Comparison of ENCODE assay signal across 25 cellular contexts in genomic region chr7:105133986-105134655, GRCh38.
DNase-seq lines count a peak whose midpoint lies in the region; ATAC-seq, FAIRE-seq and TF ChIP-seq lines count a peak whose summit lies in the region.
"Had no signal": no experiment of that assay in that cellular context is flagged by ENCODE, and none has a peak within 500 bp of the region (broad histone marks: within the 10 kb centered on the region; RNA-seq: fewer than 3 reads in every experiment).

No MANE protein-coding gene starts in this region.

- H3K4me1 ChIP-seq in KMS-11 (ENCODE audit: low read depth, poor library complexity, severe bottlenecking) (peaks cover 75% of the 10 kb centered on the region), K562 (replicated peaks in 1 of 2; ENCODE audit: control insufficient read depth in 2 of 2, insufficient read depth in 2 of 2, low read length in 2 of 2) (peaks cover 13 to 34% of the 10 kb centered on the region in 2 experiments), thymus (ENCODE audit: control insufficient read depth, insufficient read depth, low read length) (no peaks in the 10 kb centered on the region)

- peaks cover 0 to 3% (median 0%) of the 10 kb centered on the region in 3 donors for H3K27me3 Mint-ChIP-seq in immature natural killer cell (ENCODE audit: low read depth in 3 of 3)
- H3K27me3 Mint-ChIP-seq in Calu3 (ENCODE audit: unreplicated experiment) = no peaks in the 10 kb centered on the region

- CTCF ChIA-PET in K562 (lab: Yijun Ruan, JAX; ENCODE audit: low intra/inter-chr PET ratio) = no interaction called here
- CTCF ChIA-PET in Calu3 (lab: Charles Lee) = no interaction called here

- H4K20me1 ChIP-seq in KMS-11 (ENCODE audit: insufficient read depth) (no peaks in the 10 kb centered on the region), K562 (replicated peaks; ENCODE audit: control insufficient read depth, insufficient read depth, low read length) (peaks cover 3% of the 10 kb centered on the region; the same call in 1 of the 2 replicates)

- TF ChIP-seq RAD21 in K562 (CRISPR knock-in tag; conservative IDR thresholded peaks at IDR 0.05 in 1 of 2, IDR thresholded peaks at IDR 0.05 in 1 of 2) = no peak

- WGBS in K562 (ENCODE audit: insufficient coverage, low coverage, missing lambda C conversion rate) = 52% methylated on average over 9 of the region's 9 CpGs
- WGBS in thymus = 97% methylated on average over 9 of the region's 9 CpGs

- H3K4me3 ChIP-seq in KMS-11 (IDR thresholded peaks at IDR 0.05; ENCODE audit: insufficient read depth, low read depth, low read length) (no peak overlapping the region), K562 (no peak overlapping the region), thymus (ENCODE audit: low read length) (no peak overlapping the region)
- H3K4me3 ChIP-seq: GM23248, MG63 had no signal

- no peak overlapping the region for H2AFZ ChIP-seq in KMS-11 (ENCODE audit: low read depth)
- H2AFZ ChIP-seq in K562 (ENCODE audit: low read depth, low read length) = no peak overlapping the region
- H2AFZ ChIP-seq: GM23248 had no signal

- peaks cover 40 to 73% of the 10 kb centered on the region in 2 donors for H3K4me1 Mint-ChIP-seq in immature natural killer cell
- no peaks in the 10 kb centered on the region for H3K4me1 Mint-ChIP-seq in Calu3 (ENCODE audit: low read depth, unreplicated experiment)
- H3K4me1 Mint-ChIP-seq: CD14-positive monocyte had no signal

- H3K4me2 ChIP-seq in KMS-11 (no peak overlapping the region), K562 (ENCODE audit: insufficient read depth, low read length) (no peak overlapping the region)

- H3K27me3 ChIP-seq in KMS-11 (ENCODE audit: insufficient read depth, low read depth) (no peaks in the 10 kb centered on the region), K562 (ENCODE audit: control insufficient read depth in 2 of 2, insufficient read depth in 2 of 2, low read length in 2 of 2) (no peaks in the 10 kb centered on the region), thymus (ENCODE audit: control insufficient read depth, insufficient read depth) (no peaks in the 10 kb centered on the region)
- H3K27me3 ChIP-seq: MG63 had no signal

- POLR2A ChIA-PET in K562 (lab: Yijun Ruan, JAX) = interaction anchor here (1.0 kb wide), 1 partner anchor 9 kb away, joined by 4 read pairs; no protein-coding TSS in a partner anchor

- peak overlapping the region in 4 of 6 donors; percentile 13 to 57 (median 44) for H3K27ac Mint-ChIP-seq in immature natural killer cell
- no peak overlapping the region for H3K27ac Mint-ChIP-seq in Calu3 (ENCODE audit: unreplicated experiment)

- in situ Hi-C loops in K562 (cut with MboI) = no loop called here

- DNase-seq in K562 (ENCODE audit: extremely low read depth in 1 of 4, low spot score in 3 of 4) (no peak), immature natural killer cell (no peak), germinal center (ENCODE audit: low spot score) (no peak), Calu3 (no peak)
- DNase-seq: ACHN, COR-L47, DMS153, GF-D8, GM23248, HCEC 1CT, Kasumi-1, MG63, NCI-H1048, NCI-H1436, NCI-H1930, NCI-H226, NCI-H524, NCI-H82, OCI-M1, SHP77 had no signal

- H3K9ac ChIP-seq in KMS-11 (no peak overlapping the region), K562 (ENCODE audit: insufficient read depth in 1 of 2, low read depth in 2 of 2, low read length in 2 of 2) (0 out of 4 replicates have a peak overlapping the region, but pooled peaks of 1 of the 2 experiments have one; percentile 15)
- H3K9ac ChIP-seq: GM23248 had no signal

- intact Hi-C loops in K562 (cut with micrococcal nuclease) (loop anchor here (5.0 to 10.0 kb wide), 2 partner anchors 149 to 212 kb away; no protein-coding TSS in a partner anchor), Calu3 (cut with micrococcal nuclease; ENCODE audit: unreplicated experiment) (no loop called here)

- H3K9me3 Mint-ChIP-seq in immature natural killer cell = no peaks in the 10 kb centered on the region
- H3K9me3 Mint-ChIP-seq in Calu3 (ENCODE audit: low read depth, unreplicated experiment) = no peaks in the 10 kb centered on the region
- H3K9me3 Mint-ChIP-seq: CD14-positive monocyte had no signal

- no TSS peak for BruUV-seq in K562 (replicated peaks; lab: Mats Ljungman, UMichigan)
- no TSS peak for BruUV-seq in Calu3 (replicated peaks; lab: Mats Ljungman, UMichigan)

- H3K36me3 Mint-ChIP-seq in immature natural killer cell (peaks cover 4 to 28% (median 22%) of the 10 kb centered on the region in 3 donors), Calu3 (ENCODE audit: insufficient read depth, unreplicated experiment) (peaks cover 12% of the 10 kb centered on the region)

- H3K4me3 Mint-ChIP-seq in immature natural killer cell (no peak overlapping the region), Calu3 (ENCODE audit: low read depth, unreplicated experiment) (no peak overlapping the region)
- H3K4me3 Mint-ChIP-seq: CD14-positive monocyte had no signal

- H3K79me2 ChIP-seq in KMS-11 (ENCODE audit: insufficient read depth, low read depth) = peaks cover 46% of the 10 kb centered on the region
- peaks cover 13% of the 10 kb centered on the region; the same call in 1 of the 3 replicates for H3K79me2 ChIP-seq in K562 (ENCODE audit: control insufficient read depth, insufficient read depth, low read length)

- H3K36me3 ChIP-seq in KMS-11 (ENCODE audit: insufficient read depth) (no peaks in the 10 kb centered on the region; the same call in 1 of the 2 replicates), K562 (ENCODE audit: control insufficient read depth, insufficient read depth, low read length) (peaks cover 35% of the 10 kb centered on the region), thymus (ENCODE audit: control insufficient read depth, insufficient read depth) (peaks cover 70% of the 10 kb centered on the region)
- H3K36me3 ChIP-seq: MG63 had no signal

- H3K27ac ChIP-seq in KMS-11 (peak overlapping the region; percentile 6; the same call in 1 of the 2 replicates), K562 (ENCODE audit: extremely low read depth, low read depth, low read length) (no peak overlapping the region), thymus (ENCODE audit: low read depth) (peak overlapping the region; percentile 5)
- H3K27ac ChIP-seq: GM23248, HL-60 had no signal

- no peaks in the 10 kb centered on the region for H3K9me1 ChIP-seq in K562 (ENCODE audit: control insufficient read depth, insufficient read depth, low read length)

- TF ChIP-seq EP300 in K562 (IDR thresholded peaks at IDR 0.05; ENCODE audit: low read length) = no peak

- no peak for FAIRE-seq in K562 (lab: Jason Lieb, UNC)

- TF ChIP-seq CTCF in KMS-11 (conservative IDR thresholded peaks at IDR 0.05; ENCODE audit: low read depth, low read length) (no peak), K562 (IDR thresholded peaks at IDR 0.05 in 2 of 3, conservative IDR thresholded peaks at IDR 0.05 in 1 of 3; ENCODE audit: insufficient read depth in 2 of 3, low read depth in 1 of 3, low read length in 3 of 3) (no peak), Calu3 (IDR thresholded peaks at IDR 0.05; ENCODE audit: unreplicated experiment) (no peak)

- H3K9me3 ChIP-seq in K562 (replicated peaks; ENCODE audit: control insufficient read depth, insufficient read depth, low read depth, low read length) (peaks cover 5% of the 10 kb centered on the region; the same call in 1 of the 2 replicates), thymus (ENCODE audit: control insufficient read depth) (no peaks in the 10 kb centered on the region)
- H3K9me3 ChIP-seq: MG63 had no signal

- no peak for TF ChIP-seq POLR2A in K562 (conservative IDR thresholded peaks at IDR 0.05)

- ATAC-seq in K562 = no peak
- ATAC-seq in GM21381 (IDR thresholded peaks at IDR 0.05; ENCODE audit: unreplicated experiment) = no peak

TF ChIP-seq in K562, 482 proteins besides CTCF, POLR2A, EP300 and RAD21:
- TF ChIP-seq PBX2 (CRISPR knock-in tag; IDR thresholded peaks at IDR 0.05; ENCODE audit: low read depth) (no peak), PBX2 (tag; conservative IDR thresholded peaks at IDR 0.05; ENCODE audit: low read depth) (peak; percentile 52), RBFOX2 (IDR thresholded peaks at IDR 0.05; ENCODE audit: low read depth, low read length) (no peak), MEIS2 (IDR thresholded peaks at IDR 0.05; ENCODE audit: partially characterized antibody) (peak; percentile 58), RBM25 (IDR thresholded peaks at IDR 0.05; ENCODE audit: low read depth, low read length, severe bottlenecking) (peak; percentile 73), HSF4 (CRISPR knock-in tag; IDR thresholded peaks at IDR 0.05; ENCODE audit: borderline replicate concordance) (no peak), CHD2 (IDR thresholded peaks at IDR 0.05; ENCODE audit: low read depth, low read length) (peak; percentile 94)
- TF ChIP-seq, protein P1, sequence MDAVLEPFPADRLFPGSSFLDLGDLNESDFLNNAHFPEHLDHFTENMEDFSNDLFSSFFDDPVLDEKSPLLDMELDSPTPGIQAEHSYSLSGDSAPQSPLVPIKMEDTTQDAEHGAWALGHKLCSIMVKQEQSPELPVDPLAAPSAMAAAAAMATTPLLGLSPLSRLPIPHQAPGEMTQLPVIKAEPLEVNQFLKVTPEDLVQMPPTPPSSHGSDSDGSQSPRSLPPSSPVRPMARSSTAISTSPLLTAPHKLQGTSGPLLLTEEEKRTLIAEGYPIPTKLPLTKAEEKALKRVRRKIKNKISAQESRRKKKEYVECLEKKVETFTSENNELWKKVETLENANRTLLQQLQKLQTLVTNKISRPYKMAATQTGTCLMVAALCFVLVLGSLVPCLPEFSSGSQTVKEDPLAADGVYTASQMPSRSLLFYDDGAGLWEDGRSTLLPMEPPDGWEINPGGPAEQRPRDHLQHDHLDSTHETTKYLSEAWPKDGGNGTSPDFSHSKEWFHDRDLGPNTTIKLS (IDR thresholded peaks at IDR 0.05; ENCODE audit: borderline replicate concordance, low read depth) = peak; percentile 40; the same call in 1 of the 2 replicates
